1 cellular context compared by ENCODE assay signal in genomic region chr1:36924282-36924791, GRCh38.
TF ChIP-seq lines count a peak whose summit lies in the region.

No MANE protein-coding gene starts in this region.

TF ChIP-seq in WTC11, 78 proteins besides CTCF, POLR2A, EP300 and RAD21 (continued from another document):
- no peak for TF ChIP-seq ZMAT4 (CRISPR knock-in tag; IDR thresholded peaks at IDR 0.05)
- peak; percentile 61; the same call in 1 of the 2 replicates for TF ChIP-seq TEAD1 (CRISPR knock-in tag; IDR thresholded peaks at IDR 0.05)
- no peak for TF ChIP-seq OVOL2 (CRISPR knock-in tag; IDR thresholded peaks at IDR 0.05; ENCODE audit: borderline replicate concordance)
- TF ChIP-seq STAT6 (CRISPR knock-in tag; conservative IDR thresholded peaks at IDR 0.05; ENCODE audit: low read depth): no peak
- TF ChIP-seq PRRX2 (CRISPR knock-in tag; IDR thresholded peaks at IDR 0.05): 0 out of 2 replicates have a peak, but pooled peaks have one; percentile 6
- TF ChIP-seq RORB (CRISPR knock-in tag; IDR thresholded peaks at IDR 0.05): no peak
- TF ChIP-seq ZNF425 (CRISPR knock-in tag; conservative IDR thresholded peaks at IDR 0.05): no peak
- TF ChIP-seq USF2 (CRISPR knock-in tag; IDR thresholded peaks at IDR 0.05): peak; percentile 34; the same call in 1 of the 2 replicates
- TF ChIP-seq MLX (CRISPR knock-in tag; IDR thresholded peaks at IDR 0.05): no peak
- TF ChIP-seq ZNF263 (CRISPR knock-in tag; IDR thresholded peaks at IDR 0.05; ENCODE audit: low read depth): no peak
- TF ChIP-seq ZNF532 (CRISPR knock-in tag; IDR thresholded peaks at IDR 0.05; ENCODE audit: borderline replicate concordance): no peak
